ENCODE assay signal across 27 cellular contexts in genomic region chr2:203442463-203442862, GRCh38.
A peak's percentile ranks its signal among the peaks of the same experiment; 100 is the strongest.
DNase-seq lines count a peak whose midpoint lies in the region; ATAC-seq, FAIRE-seq and TF ChIP-seq lines count a peak whose summit lies in the region.
"Had no signal": no experiment of that assay in that cellular context is flagged by ENCODE, and none has a peak within 500 bp of the region (broad histone marks: within the 10 kb centered on the region; RNA-seq: fewer than 3 reads in every experiment).

No MANE protein-coding gene starts in this region.

- dilution Hi-C loops in endothelial cell of umbilical vein (cut with MboI; ENCODE audit: extremely low pct_ligation_motif_present, low sequenced_read_pairs), result no loop called here

- H2AFZ ChIP-seq in GM23248 (no peak overlapping the region), endothelial cell of umbilical vein (ENCODE audit: low read depth, low read length) (no peak overlapping the region)

- H3K36me3 ChIP-seq in GM23248 (ENCODE audit: low read depth), result peaks cover 84% of the 10 kb centered on the region
- H3K36me3 ChIP-seq in endothelial cell of umbilical vein (ENCODE audit: control insufficient read depth in 2 of 2, extremely low read depth in 1 of 2, insufficient read depth in 2 of 2, low read length in 2 of 2), result peaks cover 5 to 14% of the 10 kb centered on the region in 2 experiments

- POLR2A ChIA-PET in endothelial cell of umbilical vein (lab: Charles Lee), result no interaction called here

- H3K9me1 ChIP-seq in endothelial cell of umbilical vein (replicated peaks; ENCODE audit: control insufficient read depth, extremely low read depth, insufficient read depth, low read length), result no peaks in the 10 kb centered on the region

- in situ Hi-C loops in GM23248 (cut with MboI), result no loop called here

- H3K4me2 ChIP-seq in GM23248 (ENCODE audit: unreplicated experiment), result no peak overlapping the region
- H3K4me2 ChIP-seq in endothelial cell of umbilical vein (ENCODE audit: insufficient read depth, low read length), result no peak overlapping the region

- H3K4me3 ChIP-seq in GM23248 (no peak overlapping the region), endothelial cell of umbilical vein (replicated peaks in 1 of 3; ENCODE audit: insufficient read depth in 1 of 3, low read depth in 1 of 3, low read length in 3 of 3) (no peak overlapping the region)
- H3K4me3 ChIP-seq: Peyer's patch, SJCRH30 had no signal

- H3K4me1 Mint-ChIP-seq in nephron progenitor cell, result peaks cover 47% of the 10 kb centered on the region
- no peaks in the 10 kb centered on the region for H3K4me1 Mint-ChIP-seq in immature natural killer cell
- H3K4me1 Mint-ChIP-seq: IgD-negative memory B cell had no signal

- no peak for TF ChIP-seq POLR2A in endothelial cell of umbilical vein (IDR thresholded peaks at IDR 0.05; ENCODE audit: low read depth, low read length)

- no TSS peak for BruUV-seq in endothelial cell of umbilical vein (replicated peaks; lab: Mats Ljungman, UMichigan)

- DNase-seq in GM19239 (ENCODE audit: insufficient read length, low spot score) (no peak), GM23248 (no peak), endothelial cell of umbilical vein (ENCODE audit: low read depth, low spot score) (no peak), nephron progenitor cell (no peak), immature natural killer cell (no peak)
- DNase-seq: C1 segment of cervical spinal cord; CD4-positive, alpha-beta memory T cell; COR-L47; HCEC 1CT; Karpas-422; NCI-H1092 treated with DMSO at 0.1 percent for 48 hours; NCI-H1436; NCI-H187; NCI-H2081 treated with DMSO at 0.1 percent for 48 hours; NCI-H2171; NCI-H226; NCI-H510A; NCI-H69; OCI-M1; Peyer's patch; SJCRH30 had no signal

- peaks cover 63% of the 10 kb centered on the region for H3K36me3 Mint-ChIP-seq in nephron progenitor cell (ENCODE audit: low read depth)
- H3K36me3 Mint-ChIP-seq in immature natural killer cell, result no peaks in the 10 kb centered on the region
- H3K36me3 Mint-ChIP-seq: IgD-negative memory B cell had no signal

- intact Hi-C loops in endothelial cell of umbilical vein (cut with micrococcal nuclease), result no loop called here

- ATAC-seq in GM19328 (IDR thresholded peaks at IDR 0.05; ENCODE audit: unreplicated experiment), result no peak
- no peak for ATAC-seq in GM18498 (IDR thresholded peaks at IDR 0.05; ENCODE audit: unreplicated experiment)
- ATAC-seq: SK-N-SH treated with all-trans-retinoic acid at 6 μM for 48 hours had no signal

- H3F3A ChIP-seq in GM23248 (ENCODE audit: insufficient read depth), result peaks cover 82% of the 10 kb centered on the region

- TF ChIP-seq CTCF in endothelial cell of umbilical vein (IDR thresholded peaks at IDR 0.05; ENCODE audit: extremely low read depth in 1 of 2, insufficient read depth in 1 of 2, low read depth in 1 of 2, low read length in 2 of 2) (no peak), nephron progenitor cell (IDR thresholded peaks at IDR 0.05) (no peak)

- H4K20me1 ChIP-seq in GM23248 (ENCODE audit: insufficient read depth), result peaks cover 17% of the 10 kb centered on the region; the same call in 1 of the 2 replicates
- no peaks in the 10 kb centered on the region for H4K20me1 ChIP-seq in endothelial cell of umbilical vein (replicated peaks; ENCODE audit: control insufficient read depth, extremely low read depth, insufficient read depth, low read length)

- H3K9me3 ChIP-seq in GM23248 (ENCODE audit: low read depth) (no peaks in the 10 kb centered on the region), endothelial cell of umbilical vein (replicated peaks; ENCODE audit: control insufficient read depth, insufficient read depth, low read length) (no peaks in the 10 kb centered on the region)
- H3K9me3 ChIP-seq: Peyer's patch, SJCRH30 had no signal

- H3K4me1 ChIP-seq in GM23248 (ENCODE audit: insufficient read depth) (peaks cover 32% of the 10 kb centered on the region), endothelial cell of umbilical vein (ENCODE audit: control insufficient read depth, extremely low read depth, insufficient read depth, low read length) (peaks cover 33% of the 10 kb centered on the region)
- H3K4me1 ChIP-seq: Peyer's patch, SJCRH30 had no signal

- H3K27me3 ChIP-seq in GM23248 (replicated peaks; ENCODE audit: insufficient read depth) (no peaks in the 10 kb centered on the region), endothelial cell of umbilical vein (ENCODE audit: control insufficient read depth in 2 of 2, insufficient read depth in 2 of 2, low read length in 2 of 2) (no peaks in the 10 kb centered on the region)
- H3K27me3 ChIP-seq: Peyer's patch, SJCRH30 had no signal

- H3K9me2 ChIP-seq in GM23248 (ENCODE audit: insufficient read depth), result no peaks in the 10 kb centered on the region

- H3K27me3 Mint-ChIP-seq in nephron progenitor cell (ENCODE audit: low read depth, poor library complexity), result peaks cover 3% of the 10 kb centered on the region
- peaks cover 0 to 1% (median 0%) of the 10 kb centered on the region in 3 donors for H3K27me3 Mint-ChIP-seq in immature natural killer cell (ENCODE audit: low read depth in 3 of 3)
- H3K27me3 Mint-ChIP-seq: CD4-positive, alpha-beta memory T cell had no signal

- H3K27ac Mint-ChIP-seq in nephron progenitor cell (peak overlapping the region; percentile 92), immature natural killer cell (no peak overlapping the region)
- H3K27ac Mint-ChIP-seq: CD4-positive, alpha-beta memory T cell; IgD-negative memory B cell had no signal

- FAIRE-seq in GM19239 (lab: Jason Lieb, UNC) (peak; percentile 37), endothelial cell of umbilical vein (lab: Jason Lieb, UNC) (peak; percentile 82)
- FAIRE-seq: G401.6, H1 had no signal

- H3K9ac ChIP-seq in GM23248 (no peak overlapping the region), endothelial cell of umbilical vein (replicated peaks; ENCODE audit: extremely low read depth, insufficient read depth, low read length) (no peak overlapping the region)

- H3K79me2 ChIP-seq in GM23248 (ENCODE audit: insufficient read depth), result peaks cover 68% of the 10 kb centered on the region
- peaks cover 21% of the 10 kb centered on the region for H3K79me2 ChIP-seq in endothelial cell of umbilical vein (ENCODE audit: control insufficient read depth, insufficient read depth, low read length)

- 52 to 53% methylated on average over 5 of the region's 5 CpGs for WGBS in GM23248 (ENCODE audit: low coverage in 1 of 2, low lambda C conversion rate in 2 of 2, missing lambda C conversion rate in 2 of 2), 2 experiments

- CTCF ChIA-PET in endothelial cell of umbilical vein (lab: Charles Lee), result interaction anchor here (0.9 to 1.2 kb wide), 3 partner anchors 9 to 373 kb away, joined by 3 to 10 read pairs (median 3); no protein-coding TSS in a partner anchor

- no peak overlapping the region for H3K4me3 Mint-ChIP-seq in nephron progenitor cell
- H3K4me3 Mint-ChIP-seq in immature natural killer cell, result no peak overlapping the region
- H3K4me3 Mint-ChIP-seq: CD4-positive, alpha-beta memory T cell; IgD-negative memory B cell had no signal

- H3K9me3 Mint-ChIP-seq in nephron progenitor cell (no peaks in the 10 kb centered on the region), immature natural killer cell (no peaks in the 10 kb centered on the region)
- H3K9me3 Mint-ChIP-seq: CD4-positive, alpha-beta memory T cell; IgD-negative memory B cell had no signal

- H3K27ac ChIP-seq in GM23248 (peak overlapping the region; percentile 15), endothelial cell of umbilical vein (ENCODE audit: insufficient read depth, low read depth, low read length) (no peak overlapping the region)
- H3K27ac ChIP-seq: Peyer's patch, SJCRH30 had no signal

TF ChIP-seq in endothelial cell of umbilical vein, 7 proteins besides CTCF, POLR2A, EP300 and RAD21:
- TF ChIP-seq MYC (IDR thresholded peaks at IDR 0.05; ENCODE audit: low read depth, low read length) (no peak), GATA2 (IDR thresholded peaks at IDR 0.05; ENCODE audit: insufficient read depth, insufficient read length, low read depth, low read length) (no peak), EZH2 (IDR thresholded peaks at IDR 0.05; ENCODE audit: borderline replicate concordance, low read depth, low read length, severe bottlenecking) (no peak), MAX (IDR thresholded peaks at IDR 0.05; ENCODE audit: insufficient read depth, insufficient read length) (no peak), POLR2AphosphoS5 (IDR thresholded peaks at IDR 0.05; ENCODE audit: insufficient read depth, low read depth, low read length) (no peak), FOS (IDR thresholded peaks at IDR 0.05; ENCODE audit: borderline replicate concordance, insufficient read depth, low read length) (no peak), JUN (IDR thresholded peaks at IDR 0.05; ENCODE audit: borderline replicate concordance, insufficient read depth, insufficient read length, low read depth) (no peak)
